ENCODE assay signal across 14 cellular contexts in the genomic region with DNA sequence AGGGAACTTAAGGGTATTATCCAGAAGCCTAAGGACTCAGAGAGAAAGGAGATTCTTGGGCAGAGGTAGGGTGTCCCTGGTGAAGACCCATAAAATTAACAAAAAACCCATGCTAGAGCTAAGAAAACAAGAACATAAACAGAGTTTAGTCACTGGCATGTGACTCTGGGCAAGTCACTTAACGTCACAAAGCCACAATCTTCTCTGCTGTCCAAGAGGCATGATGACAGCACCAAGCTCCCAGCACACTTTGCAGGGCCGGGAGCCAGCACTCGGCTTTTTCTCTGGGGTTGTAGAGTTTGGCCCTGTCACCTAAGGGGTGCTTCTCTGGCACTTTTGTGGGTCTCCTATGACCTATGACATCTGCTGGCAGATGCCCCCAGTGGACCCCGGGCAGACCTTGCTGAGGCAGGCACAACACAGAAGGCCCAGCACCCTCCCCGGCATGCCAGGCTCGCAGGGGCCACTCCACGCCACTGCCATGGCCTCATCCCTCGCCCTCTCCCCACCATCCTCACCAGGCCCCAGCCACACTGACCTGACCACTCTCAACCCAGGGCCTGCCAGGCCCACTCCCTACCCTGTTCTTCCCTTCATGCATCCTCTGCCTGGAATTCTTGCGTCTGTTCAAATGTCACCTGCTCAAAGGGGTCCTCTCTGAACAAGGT.
DNase-seq lines count a peak whose midpoint lies in the region; ATAC-seq lines count a peak whose summit lies in the region.
"Had no signal": no experiment of that assay in that cellular context is flagged by ENCODE, and none has a peak within 500 bp of the region (broad histone marks: within the 10 kb centered on the region; RNA-seq: fewer than 3 reads in every experiment).

No MANE protein-coding gene starts in this region.

- no peak for ATAC-seq in HG03175 (IDR thresholded peaks at IDR 0.05; ENCODE audit: unreplicated experiment)
- ATAC-seq: CD8-positive, alpha-beta T cell had no signal

- DNase-seq in AG08395 (ENCODE audit: low spot score) (peak; percentile 40), EH (ENCODE audit: low read depth) (peak; percentile 49), OCI-M1 (lab: John Stamatoyannopoulos, UW) (peak; percentile 16), medulla oblongata (ENCODE audit: extremely low spot score) (peak; percentile 10), cerebellum (ENCODE audit: low spot score) (no peak), ecto neural progenitor cell (ENCODE audit: low spot score) (no peak)
- DNase-seq: BE2C; CD8-positive, alpha-beta T cell; Karpas-422; NCI-H1436 treated with DMSO at 0.1 percent for 48 hours; NCI-H2081; NCI-H510A treated with DMSO at 0.1 percent for 48 hours; SHP77 treated with DMSO at 0.1 percent for 48 hours had no signal

Comparison
In these comparisons a context has a peak if more than half of its experiments do, and no peak if none do; other contexts are left out.
1. DNase-seq: peak in AG08395 (single experiment), EH (single experiment), OCI-M1 (single experiment) and medulla oblongata (single experiment); none in cerebellum (single experiment) and ecto neural progenitor cell (single experiment).